In the genomic region with DNA sequence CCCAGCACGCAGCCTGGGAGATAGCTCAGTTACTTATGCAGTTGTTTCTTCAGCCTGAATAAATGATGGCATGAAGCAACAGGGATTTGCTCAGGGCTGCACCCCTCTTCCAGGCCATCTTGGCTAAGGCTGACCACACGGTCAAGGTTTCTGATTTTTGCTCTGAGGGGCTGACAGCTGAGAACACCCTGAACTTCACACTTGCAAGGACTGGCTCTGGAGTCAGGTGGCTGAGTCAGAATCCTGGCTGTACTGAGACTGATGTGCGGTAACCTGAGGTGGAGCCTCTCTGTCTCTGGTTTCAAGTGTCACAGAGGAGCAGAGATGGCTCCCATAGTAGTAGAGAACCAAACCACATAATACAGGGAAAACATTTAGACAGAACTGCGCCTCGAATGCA, we compare ENCODE assay signal across 37 cellular contexts. TPM values are rescaled to one million over a fixed set of nuclear protein-coding genes. Genes with fewer than 3 reads are reported as not detected.
"Had no signal": no experiment of that assay in that cellular context is flagged by ENCODE, and none has a peak within 500 bp of the region (broad histone marks: within the 10 kb centered on the region; RNA-seq: fewer than 3 reads in every experiment).

No MANE protein-coding gene starts in this region.

- H3K9me3 ChIP-seq: ascending aorta had no signal

- H3K27me3 ChIP-seq: ascending aorta, cardiac muscle cell had no signal

- H3K9me3 Mint-ChIP-seq: activated B cell treated with CpG ODN at 0.5 μM for 24 hours; activated CD4-positive, alpha-beta memory T cell treated with anti-CD3 and anti-CD28 coated beads for 36 hours; activated CD4-positive, alpha-beta T cell treated with anti-CD3 and anti-CD28 coated beads, Interleukin-2, amount 10 ng/mL, durations not matched to agents 24 days and 14 days; activated CD8-positive, alpha-beta T cell treated with anti-CD3 and anti-CD28 coated beads for 36 hours; activated naive CD4-positive, alpha-beta T cell treated with anti-CD3 and anti-CD28 coated beads for 36 hours; activated naive CD8-positive, alpha-beta T cell treated with anti-CD3 and anti-CD28 coated beads, Interleukin-2, amount 10 ng/mL, durations not matched to agents 7 days and 5 days; activated naive CD8-positive, alpha-beta T cell treated with anti-CD3 and anti-CD28 coated beads, Interleukin-2, amount 50 U/mL, for 24 hours; activated T-cell treated with anti-CD3 and anti-CD28 coated beads, Interleukin-2, amount 50 U/mL, for 4 hours; activated T-cell treated with anti-CD3 and anti-CD28 coated beads, Interleukin-2, amount 50 U/mL, for 72 hours; activated T-helper 1 cell treated with anti-CD3 and anti-CD28 coated beads, Interleukin-12 subunit alpha, Interleukin-12 subunit beta, Interleukin-2, Interleukin-4 antibody, amounts not matched to agents 30 ng/mL and 10 ng/mL and 1 ng/mL, durations not matched to agents 14 hours and 24 hours and 36 hours; activated T-helper 17 cell treated with anti-CD3 and anti-CD28 coated beads, Interleukin-2, amount 50 U/mL, for 72 hours; central memory CD8-positive, alpha-beta T cell; T-helper 1 cell treated with Interleukin-12 subunit alpha and Interleukin-12 subunit beta and Interleukin-4 antibody, amounts not matched to agents 30 μg/mL and 1 μg/mL, for 36 hours; T-helper 2 cell treated with Interferon-gamma antibody and Interleukin-4, amounts not matched to agents 5 μg/mL and 100 μg/mL, for 36 hours had no signal

- H3K4me3 ChIP-seq: ascending aorta, cardiac muscle cell had no signal

- ATAC-seq: activated CD8-positive, alpha-beta T cell treated with anti-CD3 and anti-CD28 coated beads for 36 hours; activated naive CD4-positive, alpha-beta T cell treated with anti-CD3 and anti-CD28 coated beads, Interleukin-2, amount 50 U/mL, for 72 hours; activated T-cell treated with anti-CD3 and anti-CD28 coated beads, Interleukin-2, amount 50 U/mL, for 4 hours; activated T-helper 17 cell treated with anti-CD3 and anti-CD28 coated beads, Interleukin-2, amount 50 U/mL, for 72 hours had no signal

- H3K27ac ChIP-seq: ascending aorta, cardiac muscle cell, VCaP had no signal

- DNase-seq: activated B cell treated with CpG ODN at 0.5 μM for 24 hours; activated CD4-positive, alpha-beta memory T cell treated with anti-CD3 and anti-CD28 coated beads for 36 hours; activated CD4-positive, alpha-beta T cell treated with anti-CD3 and anti-CD28 coated beads for 4 hours; activated CD4-positive, alpha-beta T cell treated with anti-CD3 and anti-CD28 coated beads, Interleukin-2, amount 10 ng/mL, durations not matched to agents 24 days and 14 days; activated CD4-positive, alpha-beta T cell treated with anti-CD3 and anti-CD28 coated beads, Interleukin-2, amount 50 U/mL, for 1 hour; activated CD4-positive, alpha-beta T cell treated with anti-CD3 and anti-CD28 coated beads, Interleukin-2, amount 50 U/mL, for 4 hours; activated CD4-positive, CD25-positive, alpha-beta regulatory T cell treated with anti-CD3 and anti-CD28 coated beads, Interleukin-2, amount 50 U/mL, for 72 hours; activated CD8-positive, alpha-beta memory T cell treated with anti-CD3 and anti-CD28 coated beads, Interleukin-2, amount 50 U/mL, for 4 hours; activated CD8-positive, alpha-beta T cell treated with anti-CD3 and anti-CD28 coated beads for 36 hours; activated effector memory CD4-positive, alpha-beta T cell treated with anti-CD3 and anti-CD28 coated beads, Interleukin-2, amount 50 U/mL, for 16 hours; activated gamma-delta T cell treated with Interleukin-2 at 50 U/mL for 16 hours; activated naive CD4-positive, alpha-beta T cell; activated naive CD4-positive, alpha-beta T cell treated with anti-CD3 and anti-CD28 coated beads for 36 hours; activated naive CD4-positive, alpha-beta T cell treated with anti-CD3 and anti-CD28 coated beads, Interleukin-2, amount 50 U/mL, for 16 hours; activated naive CD8-positive, alpha-beta T cell treated with anti-CD3 and anti-CD28 coated beads, Interleukin-2, amount 10 ng/mL, durations not matched to agents 7 days and 5 days; activated naive CD8-positive, alpha-beta T cell treated with anti-CD3 and anti-CD28 coated beads, Interleukin-2, amount 50 U/mL, for 24 hours; activated T-cell treated with anti-CD3 and anti-CD28 coated beads for 4 hours; activated T-cell treated with anti-CD3 and anti-CD28 coated beads, Interleukin-2, amount 50 U/mL, for 1 hour; activated T-cell treated with anti-CD3 and anti-CD28 coated beads, Interleukin-2, amount 50 U/mL, for 4 hours; activated T-cell treated with anti-CD3 and anti-CD28 coated beads, Interleukin-2, amount 50 U/mL, for 72 hours; amygdala; anterior cingulate cortex; caudate nucleus; cerebellar nuclear complex; T-helper 1 cell; T-helper 9 cell had no signal

- H3K27me3 Mint-ChIP-seq: activated B cell treated with CpG ODN at 0.5 μM for 24 hours; activated CD4-positive, alpha-beta memory T cell treated with anti-CD3 and anti-CD28 coated beads for 36 hours; activated CD4-positive, alpha-beta T cell treated with anti-CD3 and anti-CD28 coated beads, Interleukin-2, amount 10 ng/mL, durations not matched to agents 24 days and 14 days; activated CD8-positive, alpha-beta T cell treated with anti-CD3 and anti-CD28 coated beads for 36 hours; activated naive CD8-positive, alpha-beta T cell treated with anti-CD3 and anti-CD28 coated beads, Interleukin-2, amount 10 ng/mL, durations not matched to agents 7 days and 5 days; activated naive CD8-positive, alpha-beta T cell treated with anti-CD3 and anti-CD28 coated beads, Interleukin-2, amount 50 U/mL, for 24 hours; activated T-helper 17 cell treated with anti-CD3 and anti-CD28 coated beads, Interleukin-2, amount 50 U/mL, for 72 hours; central memory CD8-positive, alpha-beta T cell had no signal

- H3K4me1 Mint-ChIP-seq: activated T-helper 17 cell treated with anti-CD3 and anti-CD28 coated beads, Interleukin-2, amount 50 U/mL, for 72 hours had no signal

- H3K27ac Mint-ChIP-seq: activated B cell treated with CpG ODN at 0.5 μM for 24 hours; activated CD4-positive, alpha-beta memory T cell treated with anti-CD3 and anti-CD28 coated beads for 36 hours; activated CD4-positive, alpha-beta T cell treated with anti-CD3 and anti-CD28 coated beads, Interleukin-2, amount 10 ng/mL, durations not matched to agents 24 days and 14 days; activated CD8-positive, alpha-beta T cell treated with anti-CD3 and anti-CD28 coated beads for 36 hours; activated naive CD4-positive, alpha-beta T cell treated with anti-CD3 and anti-CD28 coated beads for 36 hours; activated naive CD4-positive, alpha-beta T cell treated with anti-CD3 and anti-CD28 coated beads, Interleukin-2, amount 50 U/mL, for 72 hours; activated naive CD8-positive, alpha-beta T cell treated with anti-CD3 and anti-CD28 coated beads, Interleukin-2, amount 10 ng/mL, durations not matched to agents 7 days and 5 days; activated naive CD8-positive, alpha-beta T cell treated with anti-CD3 and anti-CD28 coated beads, Interleukin-2, amount 50 U/mL, for 24 hours; activated T-cell treated with anti-CD3 and anti-CD28 coated beads, Interleukin-2, amount 50 U/mL, for 72 hours; activated T-helper 1 cell treated with anti-CD3 and anti-CD28 coated beads, Interleukin-12 subunit alpha, Interleukin-12 subunit beta, Interleukin-2, Interleukin-4 antibody, amounts not matched to agents 30 ng/mL and 10 ng/mL and 1 ng/mL, durations not matched to agents 14 hours and 24 hours and 36 hours; activated T-helper 17 cell treated with anti-CD3 and anti-CD28 coated beads, Interleukin-2, amount 50 U/mL, for 72 hours; brain; T-helper 1 cell treated with Interleukin-12 subunit alpha and Interleukin-12 subunit beta and Interleukin-4 antibody, amounts not matched to agents 30 μg/mL and 1 μg/mL, for 36 hours; T-helper 2 cell treated with Interferon-gamma antibody and Interleukin-4, amounts not matched to agents 5 μg/mL and 100 μg/mL, for 36 hours had no signal

- H3K4me3 Mint-ChIP-seq: activated B cell treated with CpG ODN at 0.5 μM for 24 hours; activated CD4-positive, alpha-beta memory T cell treated with anti-CD3 and anti-CD28 coated beads for 36 hours; activated CD4-positive, alpha-beta T cell treated with anti-CD3 and anti-CD28 coated beads, Interleukin-2, amount 10 ng/mL, durations not matched to agents 24 days and 14 days; activated CD8-positive, alpha-beta T cell treated with anti-CD3 and anti-CD28 coated beads for 36 hours; activated naive CD4-positive, alpha-beta T cell treated with anti-CD3 and anti-CD28 coated beads for 36 hours; activated naive CD8-positive, alpha-beta T cell treated with anti-CD3 and anti-CD28 coated beads, Interleukin-2, amount 10 ng/mL, durations not matched to agents 7 days and 5 days; activated naive CD8-positive, alpha-beta T cell treated with anti-CD3 and anti-CD28 coated beads, Interleukin-2, amount 50 U/mL, for 24 hours; activated T-cell treated with anti-CD3 and anti-CD28 coated beads, Interleukin-2, amount 50 U/mL, for 4 hours; activated T-helper 1 cell treated with anti-CD3 and anti-CD28 coated beads, Interleukin-12 subunit alpha, Interleukin-12 subunit beta, Interleukin-2, Interleukin-4 antibody, amounts not matched to agents 30 ng/mL and 10 ng/mL and 1 ng/mL, durations not matched to agents 14 hours and 24 hours and 36 hours; activated T-helper 17 cell treated with anti-CD3 and anti-CD28 coated beads, Interleukin-2, amount 50 U/mL, for 72 hours; central memory CD8-positive, alpha-beta T cell; T-helper 1 cell treated with Interleukin-12 subunit alpha and Interleukin-12 subunit beta and Interleukin-4 antibody, amounts not matched to agents 30 μg/mL and 1 μg/mL, for 36 hours; T-helper 2 cell treated with Interferon-gamma antibody and Interleukin-4, amounts not matched to agents 5 μg/mL and 100 μg/mL, for 36 hours had no signal

RNA-seq across cellular contexts. Expression of gene FOXC2, which starts 16.3 kb away (rescaled TPM):
- total RNA-seq: activated B cell treated with CpG ODN at 0.5 μM for 24 hours; activated CD4-positive, alpha-beta memory T cell treated with anti-CD3 and anti-CD28 coated beads for 36 hours; activated CD4-positive, alpha-beta T cell treated with anti-CD3 and anti-CD28 coated beads, Interleukin-2, amount 10 ng/mL, durations not matched to agents 24 days and 14 days; activated CD8-positive, alpha-beta memory T cell treated with anti-CD3 and anti-CD28 coated beads for 36 hours; activated CD8-positive, alpha-beta T cell treated with anti-CD3 and anti-CD28 coated beads for 36 hours; activated naive CD4-positive, alpha-beta T cell treated with anti-CD3 and anti-CD28 coated beads for 36 hours; activated naive CD4-positive, alpha-beta T cell treated with anti-CD3 and anti-CD28 coated beads, Interleukin-2, amount 50 U/mL, for 72 hours; activated naive CD8-positive, alpha-beta T cell treated with anti-CD3 and anti-CD28 coated beads, Interleukin-2, amount 10 ng/mL, durations not matched to agents 7 days and 5 days; activated T-cell treated with anti-CD3 and anti-CD28 coated beads, Interleukin-2, amount 50 U/mL, for 4 hours; activated T-cell treated with anti-CD3 and anti-CD28 coated beads, Interleukin-2, amount 50 U/mL, for 72 hours; activated T-helper 1 cell treated with anti-CD3 and anti-CD28 coated beads, Interleukin-12 subunit alpha, Interleukin-12 subunit beta, Interleukin-2, Interleukin-4 antibody, amounts not matched to agents 30 ng/mL and 10 ng/mL and 1 ng/mL, durations not matched to agents 14 hours and 24 hours and 36 hours; activated T-helper 17 cell treated with anti-CD3 and anti-CD28 coated beads, Interleukin-2, amount 50 U/mL, for 72 hours had no signal

RNA-seq across cellular contexts. Expression of gene FOXL1, which starts 28.1 kb away (rescaled TPM):
- total RNA-seq: activated B cell treated with CpG ODN at 0.5 μM for 24 hours; activated CD4-positive, alpha-beta memory T cell treated with anti-CD3 and anti-CD28 coated beads for 36 hours; activated CD8-positive, alpha-beta memory T cell treated with anti-CD3 and anti-CD28 coated beads for 36 hours; activated CD8-positive, alpha-beta T cell treated with anti-CD3 and anti-CD28 coated beads for 36 hours; activated naive CD4-positive, alpha-beta T cell treated with anti-CD3 and anti-CD28 coated beads for 36 hours; activated naive CD4-positive, alpha-beta T cell treated with anti-CD3 and anti-CD28 coated beads, Interleukin-2, amount 50 U/mL, for 72 hours; activated naive CD8-positive, alpha-beta T cell treated with anti-CD3 and anti-CD28 coated beads, Interleukin-2, amount 10 ng/mL, durations not matched to agents 7 days and 5 days; activated T-cell treated with anti-CD3 and anti-CD28 coated beads, Interleukin-2, amount 50 U/mL, for 4 hours; activated T-helper 1 cell treated with anti-CD3 and anti-CD28 coated beads, Interleukin-12 subunit alpha, Interleukin-12 subunit beta, Interleukin-2, Interleukin-4 antibody, amounts not matched to agents 30 ng/mL and 10 ng/mL and 1 ng/mL, durations not matched to agents 14 hours and 24 hours and 36 hours; activated T-helper 17 cell treated with anti-CD3 and anti-CD28 coated beads, Interleukin-2, amount 50 U/mL, for 72 hours had no signal

RNA-seq across cellular contexts. Expression of gene FOXF1, which starts 40.0 kb away (rescaled TPM):
- total RNA-seq: activated B cell treated with CpG ODN at 0.5 μM for 24 hours; activated CD4-positive, alpha-beta memory T cell treated with anti-CD3 and anti-CD28 coated beads for 36 hours; activated CD4-positive, alpha-beta T cell treated with anti-CD3 and anti-CD28 coated beads, Interleukin-2, amount 10 ng/mL, durations not matched to agents 24 days and 14 days; activated CD8-positive, alpha-beta memory T cell treated with anti-CD3 and anti-CD28 coated beads for 36 hours; activated CD8-positive, alpha-beta T cell treated with anti-CD3 and anti-CD28 coated beads for 36 hours; activated naive CD4-positive, alpha-beta T cell treated with anti-CD3 and anti-CD28 coated beads for 36 hours; activated naive CD4-positive, alpha-beta T cell treated with anti-CD3 and anti-CD28 coated beads, Interleukin-2, amount 50 U/mL, for 72 hours; activated naive CD8-positive, alpha-beta T cell treated with anti-CD3 and anti-CD28 coated beads, Interleukin-2, amount 10 ng/mL, durations not matched to agents 7 days and 5 days; activated T-cell treated with anti-CD3 and anti-CD28 coated beads, Interleukin-2, amount 50 U/mL, for 72 hours; activated T-helper 1 cell treated with anti-CD3 and anti-CD28 coated beads, Interleukin-12 subunit alpha, Interleukin-12 subunit beta, Interleukin-2, Interleukin-4 antibody, amounts not matched to agents 30 ng/mL and 10 ng/mL and 1 ng/mL, durations not matched to agents 14 hours and 24 hours and 36 hours; activated T-helper 17 cell treated with anti-CD3 and anti-CD28 coated beads, Interleukin-2, amount 50 U/mL, for 72 hours had no signal
